Comparison of ENCODE assay signal across 8 cellular contexts in genomic region chr1:154609398-154610380, GRCh38. TPM values are rescaled to one million over a fixed set of nuclear protein-coding genes. Genes with fewer than 3 reads are reported as not detected.
DNase-seq lines count a peak whose midpoint lies in the region; ATAC-seq lines count a peak whose summit lies in the region.

No MANE protein-coding gene starts in this region.

- H3K4me3 ChIP-seq in iPS-18c (ENCODE audit: insufficient read depth, low read depth, low read length), result peak overlapping the region; percentile 21; the same call in 1 of the 2 replicates

- no peaks in the 10 kb centered on the region for H3K27me3 Mint-ChIP-seq in activated T-cell treated with anti-CD3 and anti-CD28 coated beads, Interleukin-2, amount 50 U/mL, for 72 hours (ENCODE audit: low read depth)

- peak; percentile 19 to 29 for ATAC-seq in activated T-cell treated with anti-CD3 and anti-CD28 coated beads, Interleukin-2, amount 50 U/mL, for 72 hours (replicated peaks in 1 of 2)

- H3K36me3 Mint-ChIP-seq in activated T-cell treated with anti-CD3 and anti-CD28 coated beads, Interleukin-2, amount 50 U/mL, for 72 hours (ENCODE audit: insufficient read depth in 2 of 2), result peaks cover 13 to 22% of the 10 kb centered on the region in 2 donors

- no peaks in the 10 kb centered on the region for H3K9me3 ChIP-seq in iPS-18c (ENCODE audit: control insufficient read depth, insufficient read depth, low read length)

- peak overlapping the region; percentile 87 to 96 for H3K4me3 Mint-ChIP-seq in activated T-cell treated with anti-CD3 and anti-CD28 coated beads, Interleukin-2, amount 50 U/mL, for 72 hours

- no peaks in the 10 kb centered on the region for H3K9me3 Mint-ChIP-seq in activated T-cell treated with anti-CD3 and anti-CD28 coated beads, Interleukin-2, amount 50 U/mL, for 72 hours

- peak overlapping the region; percentile 96 for H3K27ac Mint-ChIP-seq in activated T-cell treated with anti-CD3 and anti-CD28 coated beads, Interleukin-2, amount 50 U/mL, for 72 hours

- DNase-seq in EH (ENCODE audit: low read depth), result peak; percentile 71
- DNase-seq in NCI-H510A treated with DMSO at 0.1 percent for 48 hours (lab: John Stamatoyannopoulos, UW), result peak; percentile 81
- peak; percentile 50 to 55 for DNase-seq in activated T-cell treated with anti-CD3 and anti-CD28 coated beads, Interleukin-2, amount 50 U/mL, for 72 hours
- DNase-seq in stimulated activated CD8-positive, alpha-beta memory T cell treated with anti-CD3 and anti-CD28 coated beads, Interleukin-4, amount 100 ng/mL, for 48 hours, result peak; percentile 56
- DNase-seq in NOMO-1 treated with dmso at 0.1 percent for 144 hours (lab: John Stamatoyannopoulos, UW; ENCODE audit: unreplicated experiment), result no peak
- no peak for DNase-seq in middle frontal gyrus (ENCODE audit: extremely low spot score, low spot score)
- DNase-seq in OCI-M2 (lab: John Stamatoyannopoulos, UW; ENCODE audit: unreplicated experiment), result no peak

- H3K4me1 Mint-ChIP-seq in activated T-cell treated with anti-CD3 and anti-CD28 coated beads, Interleukin-2, amount 50 U/mL, for 72 hours (ENCODE audit: low read depth), result peaks cover 77% of the 10 kb centered on the region

RNA-seq across cellular contexts. Expression of gene ADAR, which starts 1.7 kb away (rescaled TPM):
- 100 to 1,000 TPM; 257 to 305 TPM for total RNA-seq in activated T-cell treated with anti-CD3 and anti-CD28 coated beads, Interleukin-2, amount 50 U/mL, for 72 hours

RNA-seq across cellular contexts. Expression of gene CHRNB2, which starts 42.1 kb away (rescaled TPM):
- total RNA-seq in activated T-cell treated with anti-CD3 and anti-CD28 coated beads, Interleukin-2, amount 50 U/mL, for 72 hours, result under 1 TPM in 1 of 2 donors, not detected in 1; 0.05 TPM

RNA-seq across cellular contexts. Expression of gene UBE2Q1, which starts 51.2 kb away (rescaled TPM):
- total RNA-seq in activated T-cell treated with anti-CD3 and anti-CD28 coated beads, Interleukin-2, amount 50 U/mL, for 72 hours, result 100 to 1,000 TPM in 1 of 2 donors, 10 to 100 TPM in 1; 99.6 to 102 TPM

Comparison
In these comparisons a context has a peak if more than half of its experiments do, and no peak if none do; other contexts are left out.
1. DNase-seq: peak in EH (single experiment), NCI-H510A treated with DMSO at 0.1 percent for 48 hours (single experiment), activated T-cell treated with anti-CD3 and anti-CD28 coated beads, Interleukin-2, amount 50 U/mL, for 72 hours (2 of 2) and stimulated activated CD8-positive, alpha-beta memory T cell treated with anti-CD3 and anti-CD28 coated beads, Interleukin-4, amount 100 ng/mL, for 48 hours (single experiment); none in NOMO-1 treated with dmso at 0.1 percent for 144 hours (single experiment), middle frontal gyrus (single experiment) and OCI-M2 (single experiment).